In genomic region chr20:53954734-53955658, GRCh38 we compare ENCODE assay signal across 1 cellular context.
A peak's percentile ranks its signal among the peaks of the same experiment; 100 is the strongest.
TF ChIP-seq lines count a peak whose summit lies in the region.

No MANE protein-coding gene starts in this region.

TF ChIP-seq in HepG2, 621 proteins besides CTCF, POLR2A, EP300 and RAD21 (continued from another document and continues in another):
- no peak for TF ChIP-seq MYPOP (CRISPR knock-in tag; IDR thresholded peaks at IDR 0.05)
- TF ChIP-seq CHD4 (IDR thresholded peaks at IDR 0.05; ENCODE audit: borderline replicate concordance, low read length) = no peak
- no peak for TF ChIP-seq MLLT10 (CRISPR knock-in tag; IDR thresholded peaks at IDR 0.05)
- TF ChIP-seq HDAC6 (IDR thresholded peaks at IDR 0.05; ENCODE audit: low read depth, low read length) = no peak
- TF ChIP-seq CENPBD1 (CRISPR knock-in tag; IDR thresholded peaks at IDR 0.05; ENCODE audit: borderline replicate concordance, low read depth) = no peak
- no peak for TF ChIP-seq GTF3A (CRISPR knock-in tag; conservative IDR thresholded peaks at IDR 0.05)
- TF ChIP-seq ZNF142 (CRISPR knock-in tag; IDR thresholded peaks at IDR 0.05) = no peak
- no peak for TF ChIP-seq PHF20 (CRISPR knock-in tag; IDR thresholded peaks at IDR 0.05)
- TF ChIP-seq YEATS4 (CRISPR knock-in tag; IDR thresholded peaks at IDR 0.05; ENCODE audit: borderline replicate concordance) = peak; percentile 38; the same call in 1 of the 2 replicates
- TF ChIP-seq GLI4 (CRISPR knock-in tag; IDR thresholded peaks at IDR 0.05; ENCODE audit: borderline replicate concordance) = 0 out of 2 replicates have a peak, but pooled peaks have one; percentile 49
- TF ChIP-seq ZFP91 (CRISPR knock-in tag; IDR thresholded peaks at IDR 0.05; ENCODE audit: borderline replicate concordance) = no peak
- TF ChIP-seq PHF5A (CRISPR knock-in tag; IDR thresholded peaks at IDR 0.05; ENCODE audit: low read depth, unreplicated experiment) = no peak
- no peak for TF ChIP-seq ZBTB42 (CRISPR knock-in tag; IDR thresholded peaks at IDR 0.05)
- TF ChIP-seq SMYD3 (CRISPR knock-in tag; IDR thresholded peaks at IDR 0.05) = no peak
- peak; percentile 84 for TF ChIP-seq RXRB (CRISPR knock-in tag; IDR thresholded peaks at IDR 0.05; ENCODE audit: borderline replicate concordance)
- TF ChIP-seq ZNF34 (CRISPR knock-in tag; IDR thresholded peaks at IDR 0.05; ENCODE audit: borderline replicate concordance) = no peak
- no peak for TF ChIP-seq ZC3H13 (CRISPR knock-in tag; IDR thresholded peaks at IDR 0.05)
- TF ChIP-seq KLF12 (CRISPR knock-in tag; IDR thresholded peaks at IDR 0.05; ENCODE audit: borderline replicate concordance) = no peak
- TF ChIP-seq NR2F2 (IDR thresholded peaks at IDR 0.05; ENCODE audit: borderline replicate concordance, low read depth) = peak; percentile 62; the same call in 1 of the 2 replicates
- TF ChIP-seq ZNF530 (CRISPR knock-in tag; IDR thresholded peaks at IDR 0.05; ENCODE audit: low read depth) = no peak
- TF ChIP-seq ZNF703 (CRISPR knock-in tag; IDR thresholded peaks at IDR 0.05; ENCODE audit: borderline replicate concordance) = no peak
- no peak for TF ChIP-seq DZIP1 (CRISPR knock-in tag; IDR thresholded peaks at IDR 0.05)
- no peak for TF ChIP-seq ZFP62 (CRISPR knock-in tag; IDR thresholded peaks at IDR 0.05)
- no peak for TF ChIP-seq ATF3 (CRISPR knock-in tag; IDR thresholded peaks at IDR 0.05)
- TF ChIP-seq ZNF547 (CRISPR knock-in tag; IDR thresholded peaks at IDR 0.05) = 0 out of 2 replicates have a peak, but pooled peaks have one; percentile 37
- peak; percentile 95 for TF ChIP-seq PAXIP1 (CRISPR knock-in tag; conservative IDR thresholded peaks at IDR 0.05)
- no peak; the same call in 1 of the 2 replicates for TF ChIP-seq MIXL1 (CRISPR knock-in tag; IDR thresholded peaks at IDR 0.05)
- 0 out of 2 replicates have a peak, but pooled peaks have one; percentile 3 for TF ChIP-seq ZNF775 (CRISPR knock-in tag; IDR thresholded peaks at IDR 0.05; ENCODE audit: borderline replicate concordance)
- TF ChIP-seq SRSF1 (optimal IDR thresholded peaks at IDR 0.05; ENCODE audit: low read depth, low read length) = no peak
- TF ChIP-seq NFIC (IDR thresholded peaks at IDR 0.05; ENCODE audit: low read length) = peak; percentile 86; the same call in 1 of the 2 replicates
- TF ChIP-seq SMARCE1 (IDR thresholded peaks at IDR 0.05; ENCODE audit: borderline replicate concordance) = no peak
- TF ChIP-seq NCOA1 (CRISPR knock-in tag; IDR thresholded peaks at IDR 0.05) = no peak
- no peak for TF ChIP-seq ARID2 (CRISPR knock-in tag; IDR thresholded peaks at IDR 0.05; ENCODE audit: borderline replicate concordance)
- TF ChIP-seq NR1H2 (CRISPR knock-in tag; IDR thresholded peaks at IDR 0.05; ENCODE audit: borderline replicate concordance, low read depth) = no peak
- TF ChIP-seq ZNF230 (CRISPR knock-in tag; IDR thresholded peaks at IDR 0.05) = no peak
- TF ChIP-seq ZNF670 (CRISPR knock-in tag; IDR thresholded peaks at IDR 0.05; ENCODE audit: borderline replicate concordance) = peak; percentile 40; the same call in 1 of the 2 replicates
- no peak for TF ChIP-seq FOXC1 (CRISPR knock-in tag; IDR thresholded peaks at IDR 0.05; ENCODE audit: borderline replicate concordance)
- no peak for TF ChIP-seq SYNCRIP (IDR thresholded peaks at IDR 0.05; ENCODE audit: insufficient read depth, low read depth, low read length)
- no peak for TF ChIP-seq KDM5A (IDR thresholded peaks at IDR 0.05; ENCODE audit: borderline replicate concordance, low read length)
- no peak for TF ChIP-seq NFKB2 (CRISPR knock-in tag; IDR thresholded peaks at IDR 0.05; ENCODE audit: borderline replicate concordance)
- TF ChIP-seq NCOA5 (CRISPR knock-in tag; IDR thresholded peaks at IDR 0.05) = no peak
- TF ChIP-seq NFE2L1 (CRISPR knock-in tag; IDR thresholded peaks at IDR 0.05; ENCODE audit: borderline replicate concordance) = no peak
- no peak for TF ChIP-seq SNRNP70 (IDR thresholded peaks at IDR 0.05; ENCODE audit: low read depth, low read length)
- TF ChIP-seq ZNF724P (CRISPR knock-in tag; IDR thresholded peaks at IDR 0.05; ENCODE audit: borderline replicate concordance) = no peak
- TF ChIP-seq ZNF574 (CRISPR knock-in tag; IDR thresholded peaks at IDR 0.05) = no peak
